34 cellular contexts compared by ENCODE assay signal in genomic region chr18:65592419-65592818, GRCh38.
A peak's percentile ranks its signal among the peaks of the same experiment; 100 is the strongest.
DNase-seq lines count a peak whose midpoint lies in the region; ATAC-seq and TF ChIP-seq lines count a peak whose summit lies in the region.
"Had no signal": no experiment of that assay in that cellular context is flagged by ENCODE, and none has a peak within 500 bp of the region (broad histone marks: within the 10 kb centered on the region; RNA-seq: fewer than 3 reads in every experiment).

No MANE protein-coding gene starts in this region.

- no peak overlapping the region for H2BK15ac ChIP-seq in mesendoderm (replicated peaks; ENCODE audit: low read depth)

- no peaks in the 10 kb centered on the region for H3K36me3 Mint-ChIP-seq in WTC11
- H3K36me3 Mint-ChIP-seq: activated naive CD8-positive, alpha-beta T cell treated with anti-CD3 and anti-CD28 coated beads, Interleukin-2, amount 10 ng/mL, durations not matched to agents 7 days and 5 days; CD4-positive, alpha-beta memory T cell; neural progenitor cell had no signal

- CTCF ChIA-PET in WTC11 (lab: Charles Lee): no interaction called here

- H3K27ac ChIP-seq in MM.1S (ENCODE audit: low read length): peak overlapping the region; percentile 56; the same call in 1 of the 2 replicates
- H3K27ac ChIP-seq in mesendoderm (ENCODE audit: low read depth, low read length): no peak overlapping the region
- H3K27ac ChIP-seq: ascending aorta, cardiac muscle cell, colonic mucosa, left ventricle myocardium inferior, neural progenitor cell, Peyer's patch, right lobe of liver, spleen, stomach had no signal

- no peak overlapping the region for H3K56ac ChIP-seq in mesendoderm (ENCODE audit: low read length)

- no peak overlapping the region for H3K18ac ChIP-seq in mesendoderm (ENCODE audit: low read length)

- H3K9ac ChIP-seq in MM.1S (ENCODE audit: low read length): no peak overlapping the region
- H3K9ac ChIP-seq in mesendoderm (ENCODE audit: low read length): no peak overlapping the region
- H3K9ac ChIP-seq: neural progenitor cell had no signal

- H3K4me1 ChIP-seq in MM.1S (ENCODE audit: low read length) (0 out of 2 replicates have a peak, but pooled peaks cover 9% of the 10 kb centered on the region), mesendoderm (ENCODE audit: control insufficient read depth, low read depth, low read length) (no peaks in the 10 kb centered on the region)
- H3K4me1 ChIP-seq: ascending aorta, colonic mucosa, left ventricle myocardium inferior, Peyer's patch, right lobe of liver, spleen, stomach had no signal

- no peak for TF ChIP-seq CTCF in MM.1S (IDR thresholded peaks at IDR 0.05; ENCODE audit: low read length)
- TF ChIP-seq CTCF in WTC11 (IDR thresholded peaks at IDR 0.05): no peak

- no peak overlapping the region for H2AK5ac ChIP-seq in mesendoderm (ENCODE audit: low read length)

- intact Hi-C loops in Right ventricle myocardium inferior (cut with DNase I): no loop called here

- ATAC-seq in WTC11 (peak; percentile 58), Right ventricle myocardium inferior (no peak)
- ATAC-seq: HepG2, right lobe of liver had no signal

- H3K27me3 Mint-ChIP-seq in WTC11 (ENCODE audit: low read depth): no peaks in the 10 kb centered on the region
- H3K27me3 Mint-ChIP-seq: activated CD4-positive, alpha-beta T cell treated with anti-CD3 and anti-CD28 coated beads, Interleukin-2, amount 10 ng/mL, durations not matched to agents 7 days and 5 days; activated naive CD8-positive, alpha-beta T cell treated with anti-CD3 and anti-CD28 coated beads, Interleukin-2, amount 10 ng/mL, durations not matched to agents 7 days and 5 days; activated T-cell treated with anti-CD3 and anti-CD28 coated beads, Interleukin-2, amount 50 U/mL, for 24 hours; B cell; CD4-positive, alpha-beta memory T cell had no signal

- H3K36me3 ChIP-seq in MM.1S (replicated peaks; ENCODE audit: insufficient read depth, low read length) (no peaks in the 10 kb centered on the region), mesendoderm (ENCODE audit: control insufficient read depth, insufficient read depth, low read length) (no peaks in the 10 kb centered on the region)
- H3K36me3 ChIP-seq: ascending aorta, cardiac muscle cell, colonic mucosa, left ventricle myocardium inferior, neural progenitor cell, Peyer's patch, right lobe of liver, spleen, stomach had no signal

- no peak overlapping the region for H3K4ac ChIP-seq in mesendoderm (ENCODE audit: low read depth, low read length)

- no peaks in the 10 kb centered on the region for H3K79me2 ChIP-seq in MM.1S (ENCODE audit: low read length)
- H3K79me2 ChIP-seq in mesendoderm (ENCODE audit: control insufficient read depth, insufficient read depth, low read length): no peaks in the 10 kb centered on the region

- peaks cover 10% of the 10 kb centered on the region; the same call in 1 of the 2 replicates for H3F3A ChIP-seq in MM.1S (ENCODE audit: insufficient read depth, low read length)

- H3K23ac ChIP-seq in mesendoderm (ENCODE audit: low read length): no peak overlapping the region

- peak; percentile 89 for DNase-seq in DMS53 treated with DMSO at 0.1 percent for 48 hours (lab: John Stamatoyannopoulos, UW; ENCODE audit: unreplicated experiment)
- DNase-seq in MM.1S: peak; percentile 48
- no peak for DNase-seq in WTC11 (ENCODE audit: low spot score)
- peak; percentile 23 for DNase-seq in mesendoderm
- no peak for DNase-seq in activated CD4-positive, alpha-beta T cell treated with anti-CD3 and anti-CD28 coated beads, Interleukin-2, amount 50 U/mL, for 1 hour
- no peak for DNase-seq in Right ventricle myocardium inferior (ENCODE audit: missing footprints)
- DNase-seq in SHP77 (lab: John Stamatoyannopoulos, UW): no peak
- DNase-seq: ACHN; activated CD4-positive, alpha-beta T cell treated with anti-CD3 and anti-CD28 coated beads, Interleukin-2, amount 10 ng/mL, durations not matched to agents 7 days and 5 days; activated gamma-delta T cell; activated naive CD8-positive, alpha-beta T cell treated with anti-CD3 and anti-CD28 coated beads, Interleukin-2, amount 10 ng/mL, durations not matched to agents 7 days and 5 days; activated T-cell treated with anti-CD3 and anti-CD28 coated beads, Interleukin-2, amount 50 U/mL, for 24 hours; CD4-positive, alpha-beta memory T cell; colonic mucosa; effector CD4-positive, alpha-beta T cell; EL; H9; islet precursor cell; Karpas-422; left ventricle myocardium inferior; NCI-H146; NCI-H2107; Peyer's patch; right lobe of liver; spleen; stimulated activated CD4-positive, alpha-beta T cell treated with anti-CD3 and anti-CD28 coated beads, Interleukin-2, amount 100 ng/mL, for 24 hours; stimulated activated CD8-positive, alpha-beta memory T cell treated with anti-CD3 and anti-CD28 coated beads, Interleukin-4, amount 100 ng/mL, for 48 hours; stomach; SW 1271 had no signal

- H4K20me1 ChIP-seq in MM.1S (ENCODE audit: insufficient read depth, low read length): no peaks in the 10 kb centered on the region

- H3K4me3 ChIP-seq in MM.1S (ENCODE audit: low read length) (no peak overlapping the region), mesendoderm (ENCODE audit: low read length) (no peak overlapping the region)
- H3K4me3 ChIP-seq: ascending aorta, cardiac muscle cell, colonic mucosa, left ventricle myocardium inferior, neural progenitor cell, Peyer's patch, right lobe of liver, spleen, stomach had no signal

- H3K9me3 ChIP-seq in MM.1S (replicated peaks; ENCODE audit: insufficient read depth, low read length): no peaks in the 10 kb centered on the region
- H3K9me3 ChIP-seq: ascending aorta, colonic mucosa, left ventricle myocardium inferior, Peyer's patch, right lobe of liver, spleen, stomach had no signal

- POLR2A ChIA-PET in WTC11 (lab: Charles Lee): no interaction called here

- no CpG with 5 or more reads among the region's 4 CpGs for WGBS in mesendoderm (ENCODE audit: extremely low coverage, insufficient coverage, low lambda C conversion rate)

- no peak overlapping the region for H2AFZ ChIP-seq in MM.1S (ENCODE audit: low read length)
- H2AFZ ChIP-seq: neural progenitor cell had no signal

- no peak overlapping the region for H4K8ac ChIP-seq in mesendoderm (ENCODE audit: low read depth, low read length)

- H4K5ac ChIP-seq in mesendoderm (ENCODE audit: low read length): no peak overlapping the region

- no peak overlapping the region for H2BK120ac ChIP-seq in mesendoderm (ENCODE audit: low read depth, low read length)

- no peak overlapping the region for H3K4me3 Mint-ChIP-seq in WTC11
- H3K4me3 Mint-ChIP-seq: activated CD4-positive, alpha-beta T cell treated with anti-CD3 and anti-CD28 coated beads, Interleukin-2, amount 10 ng/mL, durations not matched to agents 7 days and 5 days; activated naive CD8-positive, alpha-beta T cell treated with anti-CD3 and anti-CD28 coated beads, Interleukin-2, amount 10 ng/mL, durations not matched to agents 7 days and 5 days; activated T-cell treated with anti-CD3 and anti-CD28 coated beads, Interleukin-2, amount 50 U/mL, for 24 hours; B cell; CD4-positive, alpha-beta memory T cell; H9; neural progenitor cell had no signal

- H3K9me3 Mint-ChIP-seq in WTC11: no peaks in the 10 kb centered on the region
- H3K9me3 Mint-ChIP-seq: H9, neural progenitor cell had no signal

- H3K4me2 ChIP-seq in MM.1S (ENCODE audit: low read depth, low read length) (peak overlapping the region; percentile 9; the same call in 1 of the 2 replicates), mesendoderm (ENCODE audit: low read length) (no peak overlapping the region)
- H3K4me2 ChIP-seq: neural progenitor cell had no signal

- no peaks in the 10 kb centered on the region for H3K79me1 ChIP-seq in mesendoderm (ENCODE audit: low read length)

- no peak overlapping the region for H2BK5ac ChIP-seq in mesendoderm (ENCODE audit: low read length)

- H3K4me1 Mint-ChIP-seq in WTC11: peaks cover 7% of the 10 kb centered on the region
- H3K4me1 Mint-ChIP-seq: activated CD4-positive, alpha-beta T cell treated with anti-CD3 and anti-CD28 coated beads, Interleukin-2, amount 10 ng/mL, durations not matched to agents 7 days and 5 days; activated naive CD8-positive, alpha-beta T cell treated with anti-CD3 and anti-CD28 coated beads, Interleukin-2, amount 10 ng/mL, durations not matched to agents 7 days and 5 days; B cell; CD4-positive, alpha-beta memory T cell had no signal

- no peaks in the 10 kb centered on the region for H3K9me2 ChIP-seq in MM.1S (replicated peaks; ENCODE audit: insufficient read depth, low read length)

- no peak overlapping the region for H3K27ac Mint-ChIP-seq in WTC11
- H3K27ac Mint-ChIP-seq: activated CD4-positive, alpha-beta T cell treated with anti-CD3 and anti-CD28 coated beads, Interleukin-2, amount 10 ng/mL, durations not matched to agents 7 days and 5 days; activated naive CD8-positive, alpha-beta T cell treated with anti-CD3 and anti-CD28 coated beads, Interleukin-2, amount 10 ng/mL, durations not matched to agents 7 days and 5 days; activated T-cell treated with anti-CD3 and anti-CD28 coated beads, Interleukin-2, amount 50 U/mL, for 24 hours; B cell; CD4-positive, alpha-beta memory T cell; H9; neural progenitor cell had no signal

- no peaks in the 10 kb centered on the region for H3K27me3 ChIP-seq in MM.1S (replicated peaks; ENCODE audit: insufficient read depth, low read length)
- H3K27me3 ChIP-seq in mesendoderm (ENCODE audit: insufficient read depth, low read length, poor library complexity): no peaks in the 10 kb centered on the region
- H3K27me3 ChIP-seq: ascending aorta, cardiac muscle cell, colonic mucosa, neural progenitor cell, Peyer's patch, right lobe of liver, spleen, stomach had no signal

TF ChIP-seq in WTC11, 78 proteins besides CTCF, POLR2A, EP300 and RAD21 (continues in another document):
- TF ChIP-seq CDX4 (CRISPR knock-in tag; IDR thresholded peaks at IDR 0.05; ENCODE audit: borderline replicate concordance): no peak
- no peak for TF ChIP-seq GTF2I (CRISPR knock-in tag; conservative IDR thresholded peaks at IDR 0.05)
- no peak for TF ChIP-seq MYBL2 (CRISPR knock-in tag; IDR thresholded peaks at IDR 0.05)
- TF ChIP-seq SMAD3 (CRISPR knock-in tag; IDR thresholded peaks at IDR 0.05; ENCODE audit: borderline replicate concordance): no peak

Comparison
In these comparisons a context has a peak if more than half of its experiments do, and no peak if none do; other contexts are left out.
1. DNase-seq: peak in DMS53 treated with DMSO at 0.1 percent for 48 hours (single experiment), MM.1S (single experiment) and mesendoderm (single experiment); none in WTC11 (single experiment), activated CD4-positive, alpha-beta T cell treated with anti-CD3 and anti-CD28 coated beads, Interleukin-2, amount 50 U/mL, for 1 hour (single experiment), Right ventricle myocardium inferior (single experiment) and SHP77 (0 of 2).